Comparison of ENCODE assay signal across 8 cellular contexts in genomic region chr19:57682226-57682766, GRCh38. TPM values are rescaled to one million over a fixed set of nuclear protein-coding genes. Genes with fewer than 3 reads are reported as not detected.
A peak's percentile ranks its signal among the peaks of the same experiment; 100 is the strongest.
DNase-seq lines count a peak whose midpoint lies in the region; ATAC-seq and TF ChIP-seq lines count a peak whose summit lies in the region.

No MANE protein-coding gene starts in this region.

- peaks cover 62% of the 10 kb centered on the region for H3K36me3 Mint-ChIP-seq in stimulated activated naive CD8-positive, alpha-beta T cell treated with anti-CD3 and anti-CD28 coated beads, Interleukin-15, Interleukin-2, amounts not matched to agents 100 ng/mL and 50 ng/mL, for 24 hours (ENCODE audit: low read depth)

- H3K9me3 ChIP-seq in adipocyte (ENCODE audit: control insufficient read depth, low read length) (peaks cover 31% of the 10 kb centered on the region), lung (ENCODE audit: control insufficient read depth in 2 of 2, insufficient read depth in 1 of 2, low read length in 1 of 2) (peaks cover 0 to 48% of the 10 kb centered on the region in 2 donors)

- H3K4me1 Mint-ChIP-seq in stimulated activated naive CD8-positive, alpha-beta T cell treated with anti-CD3 and anti-CD28 coated beads, Interleukin-15, Interleukin-2, amounts not matched to agents 100 ng/mL and 50 ng/mL, for 24 hours (ENCODE audit: low read depth), result peaks cover 37% of the 10 kb centered on the region

- ATAC-seq in stimulated activated naive CD8-positive, alpha-beta T cell treated with anti-CD3 and anti-CD28 coated beads, Interleukin-15, Interleukin-2, amounts not matched to agents 100 U/mL and 50 U/mL, for 24 hours, result no peak
- ATAC-seq in lung (ENCODE audit: insufficient read depth, low FRiP score) (no peak), GM18502 (IDR thresholded peaks at IDR 0.05; ENCODE audit: poor library complexity, unreplicated experiment) (no peak)

- H3K4me3 ChIP-seq in adipocyte (ENCODE audit: low read length) (peak overlapping the region; percentile 99), lung (peak overlapping the region; percentile 95)

- H3K27ac Mint-ChIP-seq in stimulated activated naive CD8-positive, alpha-beta T cell treated with anti-CD3 and anti-CD28 coated beads, Interleukin-15, Interleukin-2, amounts not matched to agents 100 ng/mL and 50 ng/mL, for 24 hours, result peak overlapping the region; percentile 86

- peaks cover 34% of the 10 kb centered on the region for H3K36me3 ChIP-seq in adipocyte (ENCODE audit: control insufficient read depth, insufficient read depth, low read length, severe bottlenecking)
- H3K36me3 ChIP-seq in lung (ENCODE audit: control insufficient read depth in 2 of 2, insufficient read depth in 2 of 2, low read length in 2 of 2), result peaks cover 22 to 27% of the 10 kb centered on the region in 2 donors

- peak overlapping the region; percentile 92 for H3K9ac ChIP-seq in adipocyte (ENCODE audit: low read length)

- peaks cover 15% of the 10 kb centered on the region for H3K4me1 ChIP-seq in adipocyte (ENCODE audit: control insufficient read depth, insufficient read depth, low read length)
- peaks cover 10 to 15% of the 10 kb centered on the region in 2 donors for H3K4me1 ChIP-seq in lung (ENCODE audit: control insufficient read depth in 2 of 2, insufficient read depth in 2 of 2, low read length in 2 of 2)

- intact Hi-C loops in head of caudate nucleus (cut with DNase I), result loop anchor here (10.0 kb wide), 1 partner anchor 77 kb away; no protein-coding TSS in a partner anchor

- peak overlapping the region; percentile 72 to 73 for H3K27ac ChIP-seq in lung (ENCODE audit: low read depth in 1 of 2, low read length in 1 of 2)

- H3K27me3 Mint-ChIP-seq in stimulated activated naive CD8-positive, alpha-beta T cell treated with anti-CD3 and anti-CD28 coated beads, Interleukin-15, Interleukin-2, amounts not matched to agents 100 ng/mL and 50 ng/mL, for 24 hours, result peaks cover 13% of the 10 kb centered on the region

- DNase-seq in stimulated activated naive CD8-positive, alpha-beta T cell treated with anti-CD3 and anti-CD28 coated beads, Interleukin-15, Interleukin-2, amounts not matched to agents 100 U/mL and 50 U/mL, for 24 hours, result no peak
- DNase-seq in adipocyte (ENCODE audit: low read depth), result no peak
- no peak for DNase-seq in lung (ENCODE audit: low spot score)
- no peak for DNase-seq in effector CD4-positive, alpha-beta T cell
- no peak for DNase-seq in head of caudate nucleus
- DNase-seq in NOMO-1 treated with DMSO at 0.1 percent for 48 hours (lab: John Stamatoyannopoulos, UW; ENCODE audit: unreplicated experiment), result no peak

- no peak for TF ChIP-seq CTCF in lung (IDR thresholded peaks at IDR 0.05; ENCODE audit: control extremely low read depth, extremely low read depth)

- H3K27me3 ChIP-seq in adipocyte (replicated peaks; ENCODE audit: control insufficient read depth, insufficient read depth, low read length) (no peaks in the 10 kb centered on the region), lung (ENCODE audit: control insufficient read depth, insufficient read depth) (no peaks in the 10 kb centered on the region)

- WGBS in lung, 2 donors, result 4% methylated on average over 19 of the region's 19 CpGs

- peak overlapping the region; percentile 97 for H3K4me3 Mint-ChIP-seq in stimulated activated naive CD8-positive, alpha-beta T cell treated with anti-CD3 and anti-CD28 coated beads, Interleukin-15, Interleukin-2, amounts not matched to agents 100 ng/mL and 50 ng/mL, for 24 hours

- peaks cover 53% of the 10 kb centered on the region for H3K9me3 Mint-ChIP-seq in stimulated activated naive CD8-positive, alpha-beta T cell treated with anti-CD3 and anti-CD28 coated beads, Interleukin-15, Interleukin-2, amounts not matched to agents 100 ng/mL and 50 ng/mL, for 24 hours

RNA-seq across cellular contexts. Expression of gene ZNF551, which starts 0.5 kb away (rescaled TPM):
- total RNA-seq in lung, result 10 to 100 TPM in 1 of 2 donors, 1 to 10 TPM in 1; 8.7 to 12.0 TPM
- polyA plus RNA-seq in lung, result 1 to 10 TPM; 1.5 to 3.1 TPM

RNA-seq across cellular contexts. Expression of gene ZSCAN4, which starts 13.6 kb away (rescaled TPM):
- under 1 TPM in 1 of 2 donors, not detected in 1; 0.21 TPM for total RNA-seq in lung
- polyA plus RNA-seq in lung, result under 1 TPM; 0.07 to 0.14 TPM

RNA-seq across cellular contexts. Expression of gene ZNF154, which starts 26.7 kb away (rescaled TPM):
- total RNA-seq in lung, result 10 to 100 TPM in 1 of 2 donors, 1 to 10 TPM in 1; 3.7 to 34.6 TPM
- polyA plus RNA-seq in lung, result 1 to 10 TPM; 1.2 to 1.9 TPM

RNA-seq across cellular contexts. Expression of gene ZNF671, which starts 45.1 kb away (rescaled TPM):
- total RNA-seq in lung, result 10 to 100 TPM in 1 of 2 donors, 1 to 10 TPM in 1; 9.7 to 17.1 TPM
- 1 to 10 TPM; 2.4 to 4.8 TPM for polyA plus RNA-seq in lung

RNA-seq across cellular contexts. Expression of gene ZNF211, which starts 49.3 kb away (rescaled TPM):
- 10 to 100 TPM; 10.7 to 36.9 TPM for total RNA-seq in lung
- polyA plus RNA-seq in lung, result 1 to 10 TPM; 6.5 to 7.1 TPM
